In the genomic region with DNA sequence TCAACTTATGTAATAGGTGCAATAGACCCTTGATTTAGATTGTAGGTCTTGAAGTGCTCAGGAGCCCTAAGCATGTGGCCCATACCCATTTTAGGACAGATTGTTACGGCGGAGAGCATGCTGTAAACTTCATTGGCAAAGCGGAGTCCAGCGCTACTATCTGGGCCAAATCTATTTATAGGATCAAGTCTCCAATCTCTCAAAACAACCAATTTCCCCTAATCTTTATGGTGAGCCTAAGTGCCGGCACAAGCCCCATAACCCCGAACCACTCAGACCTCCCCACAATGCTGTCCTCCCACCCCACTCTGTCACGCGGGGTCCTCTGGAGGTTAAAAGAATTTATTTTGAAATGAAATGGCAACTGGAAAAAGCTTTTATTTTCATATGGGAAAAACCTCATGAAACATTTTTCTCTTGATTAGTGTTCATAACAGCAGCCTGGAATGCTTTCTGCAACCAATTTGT, we compare ENCODE assay signal across 17 cellular contexts.
DNase-seq lines count a peak whose midpoint lies in the region; TF ChIP-seq lines count a peak whose summit lies in the region.
"Had no signal": no experiment of that assay in that cellular context is flagged by ENCODE, and none has a peak within 500 bp of the region (broad histone marks: within the 10 kb centered on the region; RNA-seq: fewer than 3 reads in every experiment).

No MANE protein-coding gene starts in this region.

- no peak overlapping the region for H3K14ac ChIP-seq in mesenchymal stem cell (ENCODE audit: low read length in 2 of 2)

- no peak overlapping the region for H4K91ac ChIP-seq in mesenchymal stem cell (ENCODE audit: low read length)

- no peak overlapping the region for H2BK15ac ChIP-seq in mesenchymal stem cell (ENCODE audit: low read depth, poor library complexity, severe bottlenecking)

- H4K8ac ChIP-seq in mesenchymal stem cell (ENCODE audit: low read length): no peak overlapping the region

- no peak overlapping the region for H3K18ac ChIP-seq in mesenchymal stem cell (ENCODE audit: low read depth in 1 of 2, low read length in 2 of 2)

- TF ChIP-seq CTCF in suprapubic skin (IDR thresholded peaks at IDR 0.05): no peak

- no peak overlapping the region for H2BK5ac ChIP-seq in mesenchymal stem cell (ENCODE audit: low read depth, low read length, poor library complexity, severe bottlenecking)

- peaks cover 3% of the 10 kb centered on the region for H3K9me3 Mint-ChIP-seq in activated CD4-positive, alpha-beta T cell treated with anti-CD3 and anti-CD28 coated beads, Interleukin-2, amount 10 ng/mL, durations not matched to agents 7 days and 5 days
- H3K9me3 Mint-ChIP-seq: activated B cell treated with CpG ODN at 0.5 μM for 24 hours; activated T-helper 2 cell treated with anti-CD3 and anti-CD28 coated beads, Interferon-gamma antibody, Interleukin-2, Interleukin-4, amounts not matched to agents 10 μg/mL and 5 μg/mL and 100 μg/mL, durations not matched to agents 14 hours and 24 hours and 36 hours; natural killer cell treated with Interleukin-12 subunit alpha and Interleukin-12 subunit beta and Interleukin-15 and Interleukin-18, amount 100 ng/mL, for 72 hours had no signal

- TF ChIP-seq EP300 in suprapubic skin (IDR thresholded peaks at IDR 0.05): no peak

- H3K9ac ChIP-seq in mesenchymal stem cell (ENCODE audit: low read length): peak overlapping the region; percentile 66

- peak; percentile 74 for DNase-seq in NCI-H2227 (lab: John Stamatoyannopoulos, UW; ENCODE audit: unreplicated experiment)
- peak; percentile 37 for DNase-seq in fibroblast of gingiva (ENCODE audit: low read depth)
- no peak for DNase-seq in mesenchymal stem cell
- DNase-seq in suprapubic skin (ENCODE audit: low spot score in 2 of 2): no peak
- DNase-seq in stimulated activated CD8-positive, alpha-beta memory T cell treated with anti-CD3 and anti-CD28 coated beads, Interleukin-4, amount 100 ng/mL, for 48 hours: no peak
- no peak for DNase-seq in activated CD4-positive, alpha-beta T cell treated with anti-CD3 and anti-CD28 coated beads, Interleukin-2, amount 10 ng/mL, durations not matched to agents 7 days and 5 days
- DNase-seq in NCI-H446 treated with DMSO at 0.1 percent for 48 hours (lab: John Stamatoyannopoulos, UW): no peak
- DNase-seq in amniotic stem cell (lab: John Stamatoyannopoulos, UW): no peak
- DNase-seq: activated B cell treated with CpG ODN at 0.5 μM for 24 hours; adrenal gland; Calu3; cerebellar nuclear complex; effector memory CD4-positive, alpha-beta T cell; PC-3 had no signal

- H3K79me1 ChIP-seq in mesenchymal stem cell (replicated peaks; ENCODE audit: low read length, poor library complexity, severe bottlenecking): no peaks in the 10 kb centered on the region

- no peak overlapping the region for H2AK5ac ChIP-seq in mesenchymal stem cell (ENCODE audit: low read length, severe bottlenecking)

- H3K4me1 ChIP-seq in mesenchymal stem cell (ENCODE audit: control insufficient read depth, insufficient read depth, low read depth, low read length) (no peaks in the 10 kb centered on the region), suprapubic skin (peaks cover 20% of the 10 kb centered on the region)
- H3K4me1 ChIP-seq: adrenal gland had no signal

- peak overlapping the region in 1 of 2 experiments; percentile 49 for H3K4me3 ChIP-seq in mesenchymal stem cell (ENCODE audit: insufficient read depth in 1 of 2, low read depth in 1 of 2, low read length in 2 of 2)
- no peak overlapping the region for H3K4me3 ChIP-seq in suprapubic skin
- H3K4me3 ChIP-seq: adrenal gland had no signal

- H3K36me3 Mint-ChIP-seq in activated CD4-positive, alpha-beta T cell treated with anti-CD3 and anti-CD28 coated beads, Interleukin-2, amount 10 ng/mL, durations not matched to agents 7 days and 5 days (ENCODE audit: low read depth): peaks cover 2% of the 10 kb centered on the region
- H3K36me3 Mint-ChIP-seq: natural killer cell treated with Interleukin-12 subunit alpha and Interleukin-12 subunit beta and Interleukin-15 and Interleukin-18, amount 100 ng/mL, for 72 hours had no signal

- H3K9me3 ChIP-seq in mesenchymal stem cell (ENCODE audit: control insufficient read depth, low read length): no peaks in the 10 kb centered on the region
- H3K9me3 ChIP-seq in suprapubic skin: no peaks in the 10 kb centered on the region
- H3K9me3 ChIP-seq: adrenal gland had no signal

- POLR2A ChIA-PET in activated CD4-positive, alpha-beta T cell treated with anti-CD3 and anti-CD28 coated beads, Interleukin-2, amount 10 ng/mL, durations not matched to agents 7 days and 5 days (lab: Charles Lee): no interaction called here

- H3K36me3 ChIP-seq in mesenchymal stem cell (ENCODE audit: control insufficient read depth in 1 of 2, insufficient read depth in 2 of 2, low read depth in 1 of 2, low read length in 2 of 2) (no peaks in the 10 kb centered on the region), suprapubic skin (no peaks in the 10 kb centered on the region)
- H3K36me3 ChIP-seq: adrenal gland had no signal

- no peaks in the 10 kb centered on the region for H3K27me3 Mint-ChIP-seq in activated CD4-positive, alpha-beta T cell treated with anti-CD3 and anti-CD28 coated beads, Interleukin-2, amount 10 ng/mL, durations not matched to agents 7 days and 5 days
- H3K27me3 Mint-ChIP-seq: activated B cell treated with CpG ODN at 0.5 μM for 24 hours, B cell had no signal

- H3K27me3 ChIP-seq in mesenchymal stem cell (ENCODE audit: control insufficient read depth in 1 of 2, insufficient read depth in 1 of 2, low read length in 2 of 2) (no peaks in the 10 kb centered on the region), suprapubic skin (no peaks in the 10 kb centered on the region)
- H3K27me3 ChIP-seq: adrenal gland had no signal

- CTCF ChIA-PET in activated CD4-positive, alpha-beta T cell treated with anti-CD3 and anti-CD28 coated beads, Interleukin-2, amount 10 ng/mL, durations not matched to agents 7 days and 5 days (lab: Charles Lee): no interaction called here

- no peak overlapping the region for H2BK12ac ChIP-seq in mesenchymal stem cell (ENCODE audit: low read length in 2 of 2)

- H3K4ac ChIP-seq in mesenchymal stem cell (ENCODE audit: low read depth in 1 of 2, low read length in 2 of 2): no peak overlapping the region

- no peak overlapping the region for H3K4me2 ChIP-seq in mesenchymal stem cell (ENCODE audit: low read length, poor library complexity, severe bottlenecking)

- 49% methylated on average over 4 of the region's 8 CpGs for WGBS in mesenchymal stem cell
- WGBS in suprapubic skin: 47% methylated on average over 8 of the region's 8 CpGs

- H2BK120ac ChIP-seq in mesenchymal stem cell (ENCODE audit: low read depth, low read length): no peak overlapping the region

- TF ChIP-seq POLR2A in suprapubic skin (IDR thresholded peaks at IDR 0.05): no peak

- no peak overlapping the region for H3K23ac ChIP-seq in mesenchymal stem cell (ENCODE audit: low read length in 2 of 2)

- H2AFZ ChIP-seq in mesenchymal stem cell (ENCODE audit: low read depth, low read length): no peak overlapping the region

- H3K4me1 Mint-ChIP-seq in activated CD4-positive, alpha-beta T cell treated with anti-CD3 and anti-CD28 coated beads, Interleukin-2, amount 10 ng/mL, durations not matched to agents 7 days and 5 days: peaks cover 7% of the 10 kb centered on the region

- H3K4me3 Mint-ChIP-seq in activated CD4-positive, alpha-beta T cell treated with anti-CD3 and anti-CD28 coated beads, Interleukin-2, amount 10 ng/mL, durations not matched to agents 7 days and 5 days: no peak overlapping the region
- H3K4me3 Mint-ChIP-seq: activated B cell treated with CpG ODN at 0.5 μM for 24 hours; B cell; natural killer cell treated with Interleukin-12 subunit alpha and Interleukin-12 subunit beta and Interleukin-15 and Interleukin-18, amount 100 ng/mL, for 72 hours had no signal

- H3K27ac ChIP-seq in mesenchymal stem cell (ENCODE audit: low read length, poor library complexity, severe bottlenecking) (no peak overlapping the region), suprapubic skin (peak overlapping the region; percentile 37)

- H3K27ac Mint-ChIP-seq in activated CD4-positive, alpha-beta T cell treated with anti-CD3 and anti-CD28 coated beads, Interleukin-2, amount 10 ng/mL, durations not matched to agents 7 days and 5 days: no peak overlapping the region
- H3K27ac Mint-ChIP-seq: activated B cell treated with CpG ODN at 0.5 μM for 24 hours; activated T-helper 2 cell treated with anti-CD3 and anti-CD28 coated beads, Interferon-gamma antibody, Interleukin-2, Interleukin-4, amounts not matched to agents 10 μg/mL and 5 μg/mL and 100 μg/mL, durations not matched to agents 14 hours and 24 hours and 36 hours; B cell; natural killer cell treated with Interleukin-12 subunit alpha and Interleukin-12 subunit beta and Interleukin-15 and Interleukin-18, amount 100 ng/mL, for 72 hours had no signal

Comparison
In these comparisons a context has a peak if more than half of its experiments do, and no peak if none do; other contexts are left out.
1. DNase-seq: peak in NCI-H2227 (single experiment) and fibroblast of gingiva (single experiment); none in mesenchymal stem cell (single experiment), suprapubic skin (0 of 2), stimulated activated CD8-positive, alpha-beta memory T cell treated with anti-CD3 and anti-CD28 coated beads, Interleukin-4, amount 100 ng/mL, for 48 hours (single experiment), activated CD4-positive, alpha-beta T cell treated with anti-CD3 and anti-CD28 coated beads, Interleukin-2, amount 10 ng/mL, durations not matched to agents 7 days and 5 days (single experiment), NCI-H446 treated with DMSO at 0.1 percent for 48 hours (single experiment) and amniotic stem cell (single experiment).